12 cellular contexts compared by ENCODE assay signal in the genomic region with DNA sequence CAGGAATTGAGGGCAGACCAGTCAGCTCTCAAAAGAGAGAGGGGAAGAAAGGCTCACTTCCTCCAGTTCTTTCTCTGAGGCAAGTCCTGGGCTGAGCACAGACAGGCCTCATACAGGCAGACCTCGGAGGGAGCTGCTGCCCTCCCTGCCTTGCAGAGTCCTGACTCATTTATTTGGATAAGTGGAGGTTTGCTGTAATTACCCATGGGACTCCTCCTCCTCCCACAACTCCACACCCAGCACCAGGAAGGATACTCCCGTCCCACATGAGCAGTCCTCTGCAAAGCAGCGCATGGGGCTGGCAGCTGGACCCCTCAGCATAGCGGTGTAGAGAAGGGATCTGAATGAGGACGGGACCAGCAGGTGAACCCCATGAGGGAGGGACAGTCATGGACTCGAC. TPM values are rescaled to one million over a fixed set of nuclear protein-coding genes. Genes with fewer than 3 reads are reported as not detected.
DNase-seq lines count a peak whose midpoint lies in the region; ATAC-seq and TF ChIP-seq lines count a peak whose summit lies in the region.
"Had no signal": no experiment of that assay in that cellular context is flagged by ENCODE, and none has a peak within 500 bp of the region (broad histone marks: within the 10 kb centered on the region; RNA-seq: fewer than 3 reads in every experiment).

No MANE protein-coding gene starts in this region.

- H3K4me1 ChIP-seq in stomach = peaks cover 0 to 9% (median 0%) of the 10 kb centered on the region in 4 donors

- peaks cover 0 to under 1% (median 0%) of the 10 kb centered on the region in 3 donors for H3K27me3 ChIP-seq in stomach

- H3K4me3 ChIP-seq in AG09309 (ENCODE audit: control insufficient read depth, low read depth, low read length) (no peak overlapping the region), stomach (no peak overlapping the region)
- H3K4me3 ChIP-seq: skin epidermis had no signal

- H3K27ac Mint-ChIP-seq in glutamatergic neuron (ENCODE audit: unreplicated experiment) = no peak overlapping the region
- H3K27ac Mint-ChIP-seq: activated naive CD4-positive, alpha-beta T cell treated with anti-CD3 and anti-CD28 coated beads, Interleukin-2, amount 10 ng/mL, durations not matched to agents 7 days and 5 days; T-helper 2 cell treated with Interferon-gamma antibody and Interleukin-4, amounts not matched to agents 5 μg/mL and 100 μg/mL, for 36 hours had no signal

- no peak for ATAC-seq in GM19328 (IDR thresholded peaks at IDR 0.05; ENCODE audit: unreplicated experiment)

- H3K9me3 ChIP-seq in stomach = no peaks in the 10 kb centered on the region

- peak overlapping the region in 1 of 5 donors; percentile 43 for H3K27ac ChIP-seq in stomach
- H3K27ac ChIP-seq: skin epidermis had no signal

- WGBS in stomach, 5 donors = 39 to 57% (median 52%) methylated on average over 5 to 6 of the region's 6 CpGs

- intact Hi-C loops in stomach (cut with DNase I; ENCODE audit: low total_unique reads) = no loop called here

- in situ Hi-C loops in KBM-7 (cut with MboI; ENCODE audit: low pct_unique_long_range_greater_than_20kb, low sequenced_read_pairs) = no loop called here

- no peak for TF ChIP-seq EP300 in stomach (IDR thresholded peaks at IDR 0.05)

- H3K4me1 Mint-ChIP-seq in glutamatergic neuron (ENCODE audit: low read depth, unreplicated experiment) = no peaks in the 10 kb centered on the region

- no peaks in the 10 kb centered on the region for H3K9me3 Mint-ChIP-seq in glutamatergic neuron (ENCODE audit: unreplicated experiment)
- H3K9me3 Mint-ChIP-seq: activated naive CD4-positive, alpha-beta T cell treated with anti-CD3 and anti-CD28 coated beads, Interleukin-2, amount 10 ng/mL, durations not matched to agents 7 days and 5 days; T-helper 2 cell treated with Interferon-gamma antibody and Interleukin-4, amounts not matched to agents 5 μg/mL and 100 μg/mL, for 36 hours had no signal

- TF ChIP-seq CTCF in AG09309 (IDR thresholded peaks at IDR 0.05; ENCODE audit: control insufficient read depth, insufficient read depth, low read depth, low read length, missing control alignments) (no peak), stomach (IDR thresholded peaks at IDR 0.05) (no peak), glutamatergic neuron (IDR thresholded peaks at IDR 0.05; ENCODE audit: partially characterized antibody, unreplicated experiment) (no peak)

- H3K27me3 Mint-ChIP-seq in glutamatergic neuron (ENCODE audit: unreplicated experiment) = no peaks in the 10 kb centered on the region

- no peak overlapping the region for H3K4me3 Mint-ChIP-seq in glutamatergic neuron (ENCODE audit: unreplicated experiment)
- H3K4me3 Mint-ChIP-seq: activated naive CD4-positive, alpha-beta T cell treated with anti-CD3 and anti-CD28 coated beads, Interleukin-2, amount 10 ng/mL, durations not matched to agents 7 days and 5 days; T-helper 2 cell treated with Interferon-gamma antibody and Interleukin-4, amounts not matched to agents 5 μg/mL and 100 μg/mL, for 36 hours had no signal

- no peaks in the 10 kb centered on the region for H3K36me3 Mint-ChIP-seq in glutamatergic neuron (ENCODE audit: unreplicated experiment)
- H3K36me3 Mint-ChIP-seq: activated naive CD4-positive, alpha-beta T cell treated with anti-CD3 and anti-CD28 coated beads, Interleukin-2, amount 10 ng/mL, durations not matched to agents 7 days and 5 days had no signal

- TF ChIP-seq POLR2A in stomach (IDR thresholded peaks at IDR 0.05) = no peak

- no peaks in the 10 kb centered on the region for H3K36me3 ChIP-seq in stomach

- DNase-seq in AG09309 (ENCODE audit: low read depth) = peak; percentile 49
- DNase-seq in KBM-7 = peak; percentile 15
- peak; percentile 64 for DNase-seq in dermis blood vessel endothelial cell
- DNase-seq in lung microvascular endothelial cell (ENCODE audit: low read depth in 2 of 2) = peak; percentile 23 to 74
- DNase-seq in activated gamma-delta T cell treated with Interleukin-2 at 50 U/mL for 16 hours = no peak
- DNase-seq in stomach = no peak
- DNase-seq in glutamatergic neuron = no peak
- DNase-seq: activated naive CD4-positive, alpha-beta T cell treated with anti-CD3 and anti-CD28 coated beads, Interleukin-2, amount 10 ng/mL, durations not matched to agents 7 days and 5 days; substantia nigra had no signal

RNA-seq across cellular contexts. Expression of a gene that starts 13.4 kb away (rescaled TPM):
- not detected in 2 replicates for total RNA-seq in dermis blood vessel endothelial cell
- under 0.01 TPM in 1 of 2 replicates, not detected in the other for total RNA-seq in lung microvascular endothelial cell
- not detected for total RNA-seq in stomach
- not detected for polyA plus RNA-seq in stomach
- not detected for total RNA-seq in glutamatergic neuron (ENCODE audit: unreplicated experiment)

Comparison
In these comparisons a context has a peak if more than half of its experiments do, and no peak if none do; other contexts are left out.
1. DNase-seq: peak in AG09309 (single experiment), KBM-7 (single experiment), dermis blood vessel endothelial cell (single experiment) and lung microvascular endothelial cell (2 of 2); none in activated gamma-delta T cell treated with Interleukin-2 at 50 U/mL for 16 hours (single experiment), stomach (single experiment) and glutamatergic neuron (single experiment).